In the genomic region with DNA sequence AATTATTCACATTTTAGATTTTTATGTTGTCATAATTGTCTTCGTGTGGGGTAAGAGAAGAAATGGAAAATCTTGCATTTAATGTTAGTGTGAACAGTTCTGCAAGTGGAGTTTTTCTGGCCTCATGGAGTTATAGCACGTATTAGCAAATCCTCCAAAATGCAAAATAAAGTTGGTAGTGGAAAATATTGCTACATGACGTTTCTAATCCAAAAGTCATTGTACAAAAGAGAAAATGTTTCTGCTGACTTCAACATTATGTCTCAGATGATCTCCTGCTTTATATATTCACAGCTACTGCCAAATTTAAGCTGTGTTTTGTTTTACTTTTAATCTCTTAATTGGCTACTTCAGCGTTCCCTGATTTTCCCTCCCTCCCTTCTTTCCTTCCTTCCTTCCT, we compare ENCODE assay signal across 35 cellular contexts.
"Had no signal": no experiment of that assay in that cellular context is flagged by ENCODE, and none has a peak within 500 bp of the region (broad histone marks: within the 10 kb centered on the region; RNA-seq: fewer than 3 reads in every experiment).

No MANE protein-coding gene starts in this region.

- H3K27ac ChIP-seq: adrenal gland, body of pancreas, brain microvascular endothelial cell, breast epithelium, VCaP had no signal

- H3K36me3 Mint-ChIP-seq: activated CD4-positive, alpha-beta memory T cell treated with anti-CD3 and anti-CD28 coated beads for 36 hours; activated naive CD8-positive, alpha-beta T cell treated with anti-CD3 and anti-CD28 coated beads for 36 hours had no signal

- H3K4me1 ChIP-seq: adrenal gland, body of pancreas, breast epithelium had no signal

- H3K27me3 ChIP-seq: adrenal gland, body of pancreas, brain microvascular endothelial cell, breast epithelium had no signal

- H3K4me1 Mint-ChIP-seq: activated B cell treated with CpG ODN at 0.5 μM for 24 hours; activated CD4-positive, alpha-beta T cell treated with anti-CD3 and anti-CD28 coated beads, Interleukin-2, amount 10 ng/mL, durations not matched to agents 24 days and 14 days; activated naive CD8-positive, alpha-beta T cell treated with anti-CD3 and anti-CD28 coated beads for 36 hours; activated T-helper 17 cell treated with anti-CD3 and anti-CD28 coated beads, Interleukin-2, amount 50 U/mL, for 72 hours had no signal

- DNase-seq: activated B cell treated with CpG ODN at 0.5 μM for 24 hours; activated CD4-positive, alpha-beta memory T cell treated with anti-CD3 and anti-CD28 coated beads for 36 hours; activated CD4-positive, alpha-beta T cell treated with anti-CD3 and anti-CD28 coated beads for 4 hours; activated CD4-positive, alpha-beta T cell treated with anti-CD3 and anti-CD28 coated beads, Interleukin-2, amount 10 ng/mL, durations not matched to agents 24 days and 14 days; activated CD4-positive, alpha-beta T cell treated with anti-CD3 and anti-CD28 coated beads, Interleukin-2, amount 50 U/mL, for 1 hour; activated CD4-positive, alpha-beta T cell treated with anti-CD3 and anti-CD28 coated beads, Interleukin-2, amount 50 U/mL, for 4 hours; activated CD4-positive, CD25-positive, alpha-beta regulatory T cell treated with anti-CD3 and anti-CD28 coated beads, Interleukin-2, amount 50 U/mL, for 72 hours; activated CD8-positive, alpha-beta memory T cell treated with anti-CD3 and anti-CD28 coated beads, Interleukin-2, amount 50 U/mL, for 4 hours; activated CD8-positive, alpha-beta T cell treated with anti-CD3 and anti-CD28 coated beads for 36 hours; activated effector memory CD4-positive, alpha-beta T cell treated with anti-CD3 and anti-CD28 coated beads, Interleukin-2, amount 50 U/mL, for 16 hours; activated gamma-delta T cell treated with Interleukin-2 at 50 U/mL for 16 hours; activated naive CD4-positive, alpha-beta T cell; activated naive CD4-positive, alpha-beta T cell treated with anti-CD3 and anti-CD28 coated beads for 36 hours; activated naive CD4-positive, alpha-beta T cell treated with anti-CD3 and anti-CD28 coated beads, Interleukin-2, amount 50 U/mL, for 16 hours; activated naive CD8-positive, alpha-beta T cell treated with anti-CD3 and anti-CD28 coated beads for 36 hours; activated T-cell treated with anti-CD3 and anti-CD28 coated beads for 4 hours; activated T-cell treated with anti-CD3 and anti-CD28 coated beads, Interleukin-2, amount 50 U/mL, for 1 hour; activated T-cell treated with anti-CD3 and anti-CD28 coated beads, Interleukin-2, amount 50 U/mL, for 4 hours; activated T-cell treated with anti-CD3 and anti-CD28 coated beads, Interleukin-2, amount 50 U/mL, for 72 hours; adrenal gland; amniotic stem cell; aorta; body of pancreas; brain microvascular endothelial cell; central memory CD4-positive, alpha-beta T cell; T-helper 1 cell; T-helper 2 cell; T-helper 9 cell had no signal

- ATAC-seq: activated CD8-positive, alpha-beta T cell treated with anti-CD3 and anti-CD28 coated beads for 36 hours; activated naive CD4-positive, alpha-beta T cell treated with anti-CD3 and anti-CD28 coated beads, Interleukin-2, amount 50 U/mL, for 72 hours; activated T-cell treated with anti-CD3 and anti-CD28 coated beads, Interleukin-2, amount 50 U/mL, for 4 hours; activated T-cell treated with anti-CD3 and anti-CD28 coated beads, Interleukin-2, amount 50 U/mL, for 72 hours; activated T-helper 17 cell treated with anti-CD3 and anti-CD28 coated beads, Interleukin-2, amount 50 U/mL, for 72 hours; body of pancreas had no signal

- H3K36me3 ChIP-seq: adrenal gland, brain microvascular endothelial cell, breast epithelium had no signal

- H3K27ac Mint-ChIP-seq: activated B cell treated with CpG ODN at 0.5 μM for 24 hours; activated CD4-positive, alpha-beta memory T cell treated with anti-CD3 and anti-CD28 coated beads for 36 hours; activated CD4-positive, alpha-beta T cell treated with anti-CD3 and anti-CD28 coated beads, Interleukin-2, amount 10 ng/mL, durations not matched to agents 24 days and 14 days; activated CD8-positive, alpha-beta T cell treated with anti-CD3 and anti-CD28 coated beads for 36 hours; activated naive CD4-positive, alpha-beta T cell treated with anti-CD3 and anti-CD28 coated beads for 36 hours; activated naive CD4-positive, alpha-beta T cell treated with anti-CD3 and anti-CD28 coated beads, Interleukin-2, amount 50 U/mL, for 72 hours; activated naive CD8-positive, alpha-beta T cell treated with anti-CD3 and anti-CD28 coated beads for 36 hours; activated T-helper 1 cell treated with anti-CD3 and anti-CD28 coated beads, Interleukin-12 subunit alpha, Interleukin-12 subunit beta, Interleukin-2, Interleukin-4 antibody, amounts not matched to agents 30 ng/mL and 10 ng/mL and 1 ng/mL, durations not matched to agents 14 hours and 24 hours and 36 hours; activated T-helper 17 cell treated with anti-CD3 and anti-CD28 coated beads, Interleukin-2, amount 50 U/mL, for 72 hours; T-helper 1 cell treated with Interleukin-12 subunit alpha and Interleukin-12 subunit beta and Interleukin-4 antibody, amounts not matched to agents 30 μg/mL and 1 μg/mL, for 36 hours; T-helper 2 cell treated with Interferon-gamma antibody and Interleukin-4, amounts not matched to agents 5 μg/mL and 100 μg/mL, for 36 hours had no signal

- H3K4me3 Mint-ChIP-seq: activated B cell treated with CpG ODN at 0.5 μM for 24 hours; activated CD4-positive, alpha-beta memory T cell treated with anti-CD3 and anti-CD28 coated beads for 36 hours; activated CD4-positive, alpha-beta T cell treated with anti-CD3 and anti-CD28 coated beads, Interleukin-2, amount 10 ng/mL, durations not matched to agents 24 days and 14 days; activated CD8-positive, alpha-beta T cell treated with anti-CD3 and anti-CD28 coated beads for 36 hours; activated naive CD4-positive, alpha-beta T cell treated with anti-CD3 and anti-CD28 coated beads for 36 hours; activated naive CD8-positive, alpha-beta T cell treated with anti-CD3 and anti-CD28 coated beads for 36 hours; activated T-cell treated with anti-CD3 and anti-CD28 coated beads, Interleukin-2, amount 50 U/mL, for 4 hours; activated T-cell treated with anti-CD3 and anti-CD28 coated beads, Interleukin-2, amount 50 U/mL, for 72 hours; activated T-helper 1 cell treated with anti-CD3 and anti-CD28 coated beads, Interleukin-12 subunit alpha, Interleukin-12 subunit beta, Interleukin-2, Interleukin-4 antibody, amounts not matched to agents 30 ng/mL and 10 ng/mL and 1 ng/mL, durations not matched to agents 14 hours and 24 hours and 36 hours; activated T-helper 17 cell treated with anti-CD3 and anti-CD28 coated beads, Interleukin-2, amount 50 U/mL, for 72 hours; T-helper 1 cell treated with Interleukin-12 subunit alpha and Interleukin-12 subunit beta and Interleukin-4 antibody, amounts not matched to agents 30 μg/mL and 1 μg/mL, for 36 hours; T-helper 2 cell treated with Interferon-gamma antibody and Interleukin-4, amounts not matched to agents 5 μg/mL and 100 μg/mL, for 36 hours had no signal

- H3K9me3 ChIP-seq: adrenal gland, body of pancreas had no signal

- H3K4me3 ChIP-seq: adrenal gland, body of pancreas, breast epithelium had no signal
